ENCODE assay signal across 14 cellular contexts in genomic region chr11:1051356-1052132, GRCh38. TPM values are rescaled to one million over a fixed set of nuclear protein-coding genes. Genes with fewer than 3 reads are reported as not detected.
A peak's percentile ranks its signal among the peaks of the same experiment; 100 is the strongest.
DNase-seq lines count a peak whose midpoint lies in the region; ATAC-seq, FAIRE-seq and TF ChIP-seq lines count a peak whose summit lies in the region.
"Had no signal": no experiment of that assay in that cellular context is flagged by ENCODE, and none has a peak within 500 bp of the region (broad histone marks: within the 10 kb centered on the region; RNA-seq: fewer than 3 reads in every experiment).

No MANE protein-coding gene starts in this region.

- H3K27me3 Mint-ChIP-seq in type B pancreatic cell, result peaks cover 7% of the 10 kb centered on the region
- H3K27me3 Mint-ChIP-seq in activated T-cell treated with anti-CD3 and anti-CD28 coated beads, Interleukin-2, amount 50 U/mL, for 72 hours (ENCODE audit: low read depth), result no peaks in the 10 kb centered on the region

- POLR2A ChIA-PET in RWPE1 (lab: Yijun Ruan, JAX; ENCODE audit: low non-redundant PET), result interaction anchor here (0.6 kb wide), 1 partner anchor 126 kb away, joined by 4 read pairs; the partner anchor contains the start of gene AP2A2

- H3K4me3 Mint-ChIP-seq in type B pancreatic cell, result no peak overlapping the region
- no peak overlapping the region for H3K4me3 Mint-ChIP-seq in activated T-cell treated with anti-CD3 and anti-CD28 coated beads, Interleukin-2, amount 50 U/mL, for 72 hours
- H3K4me3 Mint-ChIP-seq: activated CD4-positive, alpha-beta memory T cell treated with anti-CD3 and anti-CD28 coated beads for 36 hours; CD8-positive, alpha-beta T cell had no signal

- peak; percentile 41 for DNase-seq in Right ventricle myocardium superior
- no peak for DNase-seq in Right ventricle myocardium inferior (ENCODE audit: missing footprints)
- no peak for DNase-seq in RWPE1 (ENCODE audit: low spot score)
- DNase-seq in right cardiac atrium, result peak in 2 of 3 donors; percentile 13 to 42
- DNase-seq in type B pancreatic cell (ENCODE audit: extremely low spot score, unreplicated experiment), result no peak
- DNase-seq in activated T-cell treated with anti-CD3 and anti-CD28 coated beads, Interleukin-2, amount 50 U/mL, for 72 hours, result no peak
- no peak for DNase-seq in RCC 7860 (ENCODE audit: low spot score)

- CTCF ChIA-PET in RWPE1 (lab: Yijun Ruan, JAX), result interaction anchor here (0.5 to 1.8 kb wide), 14 partner anchors 10 to 255 kb away, joined by 3 to 7 read pairs (median 3); no protein-coding TSS in a partner anchor

- H3K4me1 Mint-ChIP-seq in type B pancreatic cell (ENCODE audit: unreplicated experiment), result peaks cover 4% of the 10 kb centered on the region
- H3K4me1 Mint-ChIP-seq in activated T-cell treated with anti-CD3 and anti-CD28 coated beads, Interleukin-2, amount 50 U/mL, for 72 hours (ENCODE audit: low read depth), result no peaks in the 10 kb centered on the region

- H3K4me1 ChIP-seq in right cardiac atrium (ENCODE audit: control insufficient read depth, insufficient read depth, low read length), result no peaks in the 10 kb centered on the region

- TF ChIP-seq CTCF in RWPE1 (conservative IDR thresholded peaks at IDR 0.05; ENCODE audit: low read depth) (peak; percentile 42; the same call in 1 of the 2 replicates), type B pancreatic cell (conservative IDR thresholded peaks at IDR 0.05) (peak; percentile 6)

- peak overlapping the region; percentile 13; the same call in 1 of the 2 replicates for H3K27ac ChIP-seq in RWPE1
- no peak overlapping the region for H3K27ac ChIP-seq in right cardiac atrium (ENCODE audit: low read length)
- H3K27ac ChIP-seq: PC-9 had no signal

- H3K27me3 ChIP-seq in right cardiac atrium (ENCODE audit: control insufficient read depth, insufficient read depth), result no peaks in the 10 kb centered on the region

- FAIRE-seq in RCC 7860 (lab: Jason Lieb, UNC), result no peak
- FAIRE-seq: A204.1 had no signal

- WGBS in right cardiac atrium, result 65% methylated on average over 15 of the region's 15 CpGs

- H3K9me3 Mint-ChIP-seq in type B pancreatic cell, result no peaks in the 10 kb centered on the region
- H3K9me3 Mint-ChIP-seq in activated T-cell treated with anti-CD3 and anti-CD28 coated beads, Interleukin-2, amount 50 U/mL, for 72 hours, result no peaks in the 10 kb centered on the region
- H3K9me3 Mint-ChIP-seq: activated CD4-positive, alpha-beta memory T cell treated with anti-CD3 and anti-CD28 coated beads for 36 hours; CD8-positive, alpha-beta T cell had no signal

- no peak overlapping the region for H3K27ac Mint-ChIP-seq in type B pancreatic cell
- H3K27ac Mint-ChIP-seq in activated T-cell treated with anti-CD3 and anti-CD28 coated beads, Interleukin-2, amount 50 U/mL, for 72 hours, result no peak overlapping the region
- H3K27ac Mint-ChIP-seq: activated CD4-positive, alpha-beta memory T cell treated with anti-CD3 and anti-CD28 coated beads for 36 hours; CD8-positive, alpha-beta T cell had no signal

- no peak for ATAC-seq in Right ventricle myocardium superior (ENCODE audit: poor library complexity)
- ATAC-seq in Right ventricle myocardium inferior, result no peak
- ATAC-seq in right cardiac atrium, result peak in 1 of 2 donors; percentile 2
- ATAC-seq in activated T-cell treated with anti-CD3 and anti-CD28 coated beads, Interleukin-2, amount 50 U/mL, for 72 hours (replicated peaks in 1 of 2), result no peak
- no peak for ATAC-seq in GM21717 (IDR thresholded peaks at IDR 0.05; ENCODE audit: unreplicated experiment)

- intact Hi-C loops in Right ventricle myocardium superior (cut with DNase I), result loop anchor here (5.0 to 10.0 kb wide), 2 partner anchors 127 to 204 kb away; partner anchors contain the start of gene AP2A2
- intact Hi-C loops in Right ventricle myocardium inferior (cut with DNase I), result loop anchor here (1.0 to 5.0 kb wide), 2 partner anchors 124 to 202 kb away; partner anchors contain the start of gene AP2A2
- intact Hi-C loops in right cardiac atrium (cut with DNase I), result loop anchor here (2.0 to 10.0 kb wide), 3 partner anchors 197 to 203 kb away; no protein-coding TSS in a partner anchor

- no peaks in the 10 kb centered on the region for H3K36me3 Mint-ChIP-seq in type B pancreatic cell
- no peaks in the 10 kb centered on the region for H3K36me3 Mint-ChIP-seq in activated T-cell treated with anti-CD3 and anti-CD28 coated beads, Interleukin-2, amount 50 U/mL, for 72 hours (ENCODE audit: insufficient read depth in 2 of 2)
- H3K36me3 Mint-ChIP-seq: activated CD4-positive, alpha-beta memory T cell treated with anti-CD3 and anti-CD28 coated beads for 36 hours; CD8-positive, alpha-beta T cell had no signal

- no peaks in the 10 kb centered on the region for H3K9me3 ChIP-seq in right cardiac atrium (ENCODE audit: control insufficient read depth, low read length)

- no peak overlapping the region for H3K4me3 ChIP-seq in right cardiac atrium (ENCODE audit: low read length)
- H3K4me3 ChIP-seq: PC-9 had no signal

RNA-seq across cellular contexts. Expression of gene MUC6, which starts 15.0 kb away (rescaled TPM):
- total RNA-seq in Right ventricle myocardium superior (not detected), Right ventricle myocardium inferior (not detected), right cardiac atrium (not detected), type B pancreatic cell (ENCODE audit: low replicate concordance) (0.38 and 0.46 TPM in 2 replicates)
- polyA plus RNA-seq in right cardiac atrium, result 0.05 TPM
- total RNA-seq in activated T-cell treated with anti-CD3 and anti-CD28 coated beads, Interleukin-2, amount 50 U/mL, for 72 hours, result not detected
- total RNA-seq: activated CD4-positive, alpha-beta memory T cell treated with anti-CD3 and anti-CD28 coated beads for 36 hours; CD8-positive, alpha-beta T cell; H4; ureter had no signal

RNA-seq across cellular contexts. Expression of gene MUC2, which starts 23.1 kb away (rescaled TPM):
- total RNA-seq in Right ventricle myocardium superior (not detected), Right ventricle myocardium inferior (not detected), right cardiac atrium (under 1 TPM in 1 of 4 donors, not detected in 3; 0.03 TPM), type B pancreatic cell (ENCODE audit: low replicate concordance) (1.5 and 2.7 TPM in 2 replicates)
- polyA plus RNA-seq in right cardiac atrium, result 0.02 TPM
- not detected for total RNA-seq in activated T-cell treated with anti-CD3 and anti-CD28 coated beads, Interleukin-2, amount 50 U/mL, for 72 hours
- total RNA-seq: activated CD4-positive, alpha-beta memory T cell treated with anti-CD3 and anti-CD28 coated beads for 36 hours; CD8-positive, alpha-beta T cell; H4 had no signal

Comparison
In these comparisons a context has a peak if more than half of its experiments do, and no peak if none do; other contexts are left out.
1. DNase-seq: peak in Right ventricle myocardium superior (single experiment) and right cardiac atrium (2 of 3); none in Right ventricle myocardium inferior (single experiment), RWPE1 (single experiment), type B pancreatic cell (single experiment), activated T-cell treated with anti-CD3 and anti-CD28 coated beads, Interleukin-2, amount 50 U/mL, for 72 hours (0 of 2) and RCC 7860 (single experiment).